ENCODE assay signal across 11 cellular contexts in genomic region chr1:85296980-85297379, GRCh38. TPM values are rescaled to one million over a fixed set of nuclear protein-coding genes. Genes with fewer than 3 reads are reported as not detected.
DNase-seq lines count a peak whose midpoint lies in the region; ATAC-seq, FAIRE-seq and TF ChIP-seq lines count a peak whose summit lies in the region.
"Had no signal": no experiment of that assay in that cellular context is flagged by ENCODE, and none has a peak within 500 bp of the region (broad histone marks: within the 10 kb centered on the region; RNA-seq: fewer than 3 reads in every experiment).

No MANE protein-coding gene starts in this region.

- no peak overlapping the region for H3K4me3 Mint-ChIP-seq in memory B cell
- H3K4me3 Mint-ChIP-seq: GM23338 had no signal

- H3K36me3 ChIP-seq in heart left ventricle (no peaks in the 10 kb centered on the region), heart right ventricle (no peaks in the 10 kb centered on the region), brain microvascular endothelial cell (replicated peaks) (no peaks in the 10 kb centered on the region), vagina (no peaks in the 10 kb centered on the region)

- FAIRE-seq in frontal cortex (lab: Jason Lieb, UNC): no peak

- peaks cover 4% of the 10 kb centered on the region for H3K36me3 Mint-ChIP-seq in memory B cell

- no peak for TF ChIP-seq CTCF in heart left ventricle (IDR thresholded peaks at IDR 0.05)
- TF ChIP-seq CTCF in heart right ventricle (IDR thresholded peaks at IDR 0.05): no peak
- TF ChIP-seq CTCF in brain microvascular endothelial cell (IDR thresholded peaks at IDR 0.05; ENCODE audit: low read depth, low read length, missing control alignments): no peak
- TF ChIP-seq CTCF in vagina (IDR thresholded peaks at IDR 0.05): no peak

- H3K4me1 Mint-ChIP-seq in memory B cell: peaks cover 22% of the 10 kb centered on the region

- intact Hi-C loops in heart left ventricle (cut with DNase I): loop anchor here in 1 of 10 donors (5.0 kb wide), 1 partner anchor 280 kb away; no protein-coding TSS in a partner anchor
- intact Hi-C loops in heart right ventricle (cut with DNase I): loop anchor here in 1 of 10 donors (1.0 kb wide), 1 partner anchor 21 kb away; the partner anchor contains the start of gene BCL10
- intact Hi-C loops in vagina (cut with DNase I): no loop called here

- H3K9me3 ChIP-seq in heart left ventricle (no peaks in the 10 kb centered on the region), heart right ventricle (no peaks in the 10 kb centered on the region), vagina (no peaks in the 10 kb centered on the region)

- in situ Hi-C loops in brain microvascular endothelial cell (cut with HindIII; ENCODE audit: low pct_ligation_motif_present, low sequenced_read_pairs): no loop called here

- peak overlapping the region in 7 of 12 donors; percentile 9 to 79 (median 58) for H3K27ac ChIP-seq in heart left ventricle
- peak overlapping the region in 5 of 10 donors; percentile 42 to 73 (median 57) for H3K27ac ChIP-seq in heart right ventricle
- peak overlapping the region; percentile 79 for H3K27ac ChIP-seq in brain microvascular endothelial cell
- peak overlapping the region; percentile 75 for H3K27ac ChIP-seq in vagina

- no peak for ATAC-seq in heart left ventricle
- no peak for ATAC-seq in heart right ventricle
- ATAC-seq in memory B cell (ENCODE audit: low read depth): no peak
- no peak for ATAC-seq in HG02973 (IDR thresholded peaks at IDR 0.05; ENCODE audit: unreplicated experiment)
- ATAC-seq: GM23338 had no signal

- WGBS in heart left ventricle, 4 donors: 43 to 61% (median 53%) methylated on average over 1 of the region's 1 CpG
- 57 to 78% methylated on average over 1 of the region's 1 CpG for WGBS in heart right ventricle, 2 donors

- H3K27me3 Mint-ChIP-seq in memory B cell: no peaks in the 10 kb centered on the region

- H3K9me3 Mint-ChIP-seq in memory B cell: no peaks in the 10 kb centered on the region
- H3K9me3 Mint-ChIP-seq: GM23338 had no signal

- DNase-seq in heart left ventricle (no peak), heart right ventricle (no peak), brain microvascular endothelial cell (no peak), memory B cell (ENCODE audit: low spot score in 2 of 2) (no peak), vagina (ENCODE audit: extremely low spot score in 2 of 2) (no peak), frontal cortex (ENCODE audit: low spot score in 2 of 2) (no peak)
- DNase-seq in stimulated activated CD4-positive, alpha-beta T cell treated with anti-CD3 and anti-CD28 coated beads, Interleukin-12 subunit alpha, Interleukin-12 subunit beta, amount 100 ng/mL, for 4 hours: no peak
- DNase-seq: KG1; stimulated activated CD8-positive, alpha-beta memory T cell treated with anti-CD3 and anti-CD28 coated beads, Interleukin-4, amount 100 ng/mL, for 48 hours had no signal

- H3K4me1 ChIP-seq in heart left ventricle (peaks cover 0 to 28% (median 11%) of the 10 kb centered on the region in 12 donors), heart right ventricle (peaks cover 0 to 26% (median 13%) of the 10 kb centered on the region in 9 donors), vagina (peaks cover 23% of the 10 kb centered on the region)

- no peak for TF ChIP-seq POLR2A in heart left ventricle (IDR thresholded peaks at IDR 0.05)
- no peak for TF ChIP-seq POLR2A in vagina (IDR thresholded peaks at IDR 0.05)

- no peaks in the 10 kb centered on the region for H3K27me3 ChIP-seq in heart left ventricle
- H3K27me3 ChIP-seq in heart right ventricle: no peaks in the 10 kb centered on the region
- H3K27me3 ChIP-seq in brain microvascular endothelial cell (replicated peaks): no peaks in the 10 kb centered on the region
- H3K27me3 ChIP-seq in vagina: no peaks in the 10 kb centered on the region

- H3K4me3 ChIP-seq in heart left ventricle (no peak overlapping the region), heart right ventricle (no peak overlapping the region), brain microvascular endothelial cell (ENCODE audit: low read depth, low read length) (no peak overlapping the region), vagina (no peak overlapping the region)
- H3K4me3 ChIP-seq: GM23338 had no signal

- H3K27ac Mint-ChIP-seq in memory B cell: peak overlapping the region; percentile 92
- H3K27ac Mint-ChIP-seq: GM23338 had no signal

RNA-seq across cellular contexts. Expression of gene BCL10, which starts 20.5 kb away (rescaled TPM):
- total RNA-seq in heart left ventricle (10 to 100 TPM in 4 of 9 donors, 1 to 10 TPM in 5; 6.9 to 20.4 (median 8.7) TPM), heart right ventricle (10 to 100 TPM in 3 of 10 donors, 1 to 10 TPM in 7; 6.2 to 15.3 (median 9.4) TPM), vagina (12.3 TPM), frontal cortex (35.5 TPM)
- polyA plus RNA-seq in heart left ventricle (1 to 10 TPM; 3.4 to 5.9 TPM), heart right ventricle (1 to 10 TPM; 4.1 to 4.3 TPM)

RNA-seq across cellular contexts. Expression of gene C1orf52, which starts 37.5 kb away (rescaled TPM):
- 10 to 100 TPM; 11.4 to 23.2 (median 17.0) TPM for total RNA-seq in heart left ventricle
- polyA plus RNA-seq in heart left ventricle: 10 to 100 TPM; 16.5 to 22.6 TPM
- 10 to 100 TPM; 12.8 to 21.3 (median 15.0) TPM for total RNA-seq in heart right ventricle
- polyA plus RNA-seq in heart right ventricle: 10 to 100 TPM; 18.4 to 34.4 TPM
- 13.0 TPM for total RNA-seq in vagina
- total RNA-seq in frontal cortex: 27.7 TPM
